Comparison of ENCODE assay signal across 28 cellular contexts in genomic region chr12:112389228-112389627, GRCh38.
"Had no signal": no experiment of that assay in that cellular context is flagged by ENCODE, and none has a peak within 500 bp of the region (broad histone marks: within the 10 kb centered on the region; RNA-seq: fewer than 3 reads in every experiment).

No MANE protein-coding gene starts in this region.

- H3K4me1 ChIP-seq: colonic mucosa, neural progenitor cell, parathyroid adenoma, testis had no signal

- H3K4me2 ChIP-seq: neural progenitor cell had no signal

- H3K9ac ChIP-seq: neural progenitor cell, parathyroid adenoma had no signal

- H3K27me3 ChIP-seq: colonic mucosa, esophagus squamous epithelium, neural progenitor cell, sigmoid colon, testis, tibial artery had no signal

- H3K9me3 ChIP-seq: colonic mucosa, esophagus squamous epithelium, left lung, mucosa of descending colon, psoas muscle, sigmoid colon, testis, tibial artery had no signal

- DNase-seq: colonic mucosa; effector memory CD4-positive, alpha-beta T cell; erythroblast; esophagus squamous epithelium; foreskin melanocyte; head of caudate nucleus; left lung; mesenchymal stem cell; mucosa of descending colon; naive thymus-derived CD4-positive, alpha-beta T cell; psoas muscle; right cardiac atrium; sigmoid colon; stimulated activated CD4-positive, alpha-beta T cell treated with anti-CD3 and anti-CD28 coated beads, Interleukin-2, amount 100 ng/mL, for 24 hours; stimulated activated CD4-positive, alpha-beta T cell treated with anti-CD3 and anti-CD28 coated beads, Interleukin-4, amount 100 ng/mL, for 24 hours; stimulated activated naive CD8-positive, alpha-beta T cell treated with anti-CD3 and anti-CD28 coated beads, Interleukin-15, Interleukin-2, amounts not matched to agents 100 U/mL and 50 U/mL, for 24 hours; substantia nigra; testis; tibial artery had no signal

- H3K27ac ChIP-seq: colonic mucosa, esophagus squamous epithelium, left lung, neural progenitor cell, parathyroid adenoma, psoas muscle, sigmoid colon, testis, tibial artery had no signal

- H3K27ac Mint-ChIP-seq: dendritic cell treated with granulocyte-macrophage colony-stimulating factor and Interleukin-4, amounts not matched to agents 40 ng/mL and 50 ng/mL, for 4 days; mesothelial cell of epicardium; nephron; neural progenitor cell; stimulated activated effector memory CD8-positive, alpha-beta T cell treated with anti-CD3 and anti-CD28 coated beads, Interleukin-12 subunit alpha, Interleukin-12 subunit beta, amount 100 ng/mL, for 72 hours; type B pancreatic cell had no signal

- H3K4me3 Mint-ChIP-seq: dendritic cell treated with granulocyte-macrophage colony-stimulating factor and Interleukin-4, amounts not matched to agents 40 ng/mL and 50 ng/mL, for 4 days; mesothelial cell of epicardium; naive thymus-derived CD4-positive, alpha-beta T cell; neural progenitor cell; stimulated activated effector memory CD8-positive, alpha-beta T cell treated with anti-CD3 and anti-CD28 coated beads, Interleukin-12 subunit alpha, Interleukin-12 subunit beta, amount 100 ng/mL, for 72 hours; type B pancreatic cell had no signal

- FAIRE-seq: endometrium, keratinocyte had no signal

- H2AFZ ChIP-seq: neural progenitor cell, parathyroid adenoma had no signal

- H3K9me3 Mint-ChIP-seq: dendritic cell treated with granulocyte-macrophage colony-stimulating factor and Interleukin-4, amounts not matched to agents 40 ng/mL and 50 ng/mL, for 4 days; mesothelial cell of epicardium; naive thymus-derived CD4-positive, alpha-beta T cell; nephron; neural progenitor cell; stimulated activated effector memory CD8-positive, alpha-beta T cell treated with anti-CD3 and anti-CD28 coated beads, Interleukin-12 subunit alpha, Interleukin-12 subunit beta, amount 100 ng/mL, for 72 hours; type B pancreatic cell had no signal

- H3K4me3 ChIP-seq: colonic mucosa, esophagus squamous epithelium, left lung, mucosa of descending colon, neural progenitor cell, psoas muscle, sigmoid colon, testis, tibial artery had no signal

- ATAC-seq: left lung; mucosa of descending colon; naive thymus-derived CD4-positive, alpha-beta T cell; psoas muscle; right cardiac atrium; stimulated activated effector memory CD8-positive, alpha-beta T cell treated with anti-CD3 and anti-CD28 coated beads, Interleukin-12 subunit alpha, Interleukin-12 subunit beta, amount 100 ng/mL, for 72 hours; stimulated activated naive CD8-positive, alpha-beta T cell treated with anti-CD3 and anti-CD28 coated beads, Interleukin-15, Interleukin-2, amounts not matched to agents 100 U/mL and 50 U/mL, for 24 hours had no signal

- H3K36me3 Mint-ChIP-seq: mesothelial cell of epicardium; naive thymus-derived CD4-positive, alpha-beta T cell; neural progenitor cell; stimulated activated effector memory CD8-positive, alpha-beta T cell treated with anti-CD3 and anti-CD28 coated beads, Interleukin-12 subunit alpha, Interleukin-12 subunit beta, amount 100 ng/mL, for 72 hours; type B pancreatic cell had no signal

- H3K79me2 ChIP-seq: parathyroid adenoma had no signal

- H3K36me3 ChIP-seq: colonic mucosa, esophagus squamous epithelium, left lung, neural progenitor cell, sigmoid colon, tibial artery had no signal
